In the genomic region with DNA sequence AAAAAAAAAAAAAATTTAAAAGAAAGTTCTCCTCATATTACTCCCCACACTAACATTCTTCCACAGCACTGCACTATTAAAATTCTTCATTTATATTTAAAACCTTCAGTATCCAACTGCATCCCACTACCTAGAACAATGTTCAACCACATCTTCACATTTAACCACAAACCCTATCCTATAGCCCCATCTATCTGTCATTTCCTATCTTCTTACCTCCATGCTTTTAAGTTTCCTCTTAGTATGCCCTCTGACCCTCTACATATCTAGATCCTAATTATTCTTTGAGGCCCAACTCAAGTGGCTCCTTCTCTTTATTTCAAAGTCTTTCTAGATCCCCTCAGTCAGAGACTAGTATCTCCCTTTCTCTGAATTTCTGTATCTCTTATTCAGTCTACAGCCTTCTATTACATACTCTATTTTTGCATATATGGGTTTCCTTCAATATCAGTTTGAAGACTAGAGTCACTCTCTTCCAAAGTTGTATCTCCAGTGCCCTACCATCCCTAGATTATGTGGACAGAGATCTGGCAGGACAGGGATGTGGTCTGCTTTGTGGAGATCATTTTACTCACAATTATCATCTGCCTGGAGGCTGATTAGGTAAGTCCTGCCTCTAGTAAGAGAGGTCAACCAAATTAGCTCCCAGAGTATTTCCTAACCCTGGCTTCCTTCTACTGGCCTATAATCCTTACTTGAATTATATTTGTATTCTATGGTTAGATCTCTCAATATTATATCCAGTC, we compare ENCODE assay signal across 8 cellular contexts. TPM values are rescaled to one million over a fixed set of nuclear protein-coding genes. Genes with fewer than 3 reads are reported as not detected.
DNase-seq lines count a peak whose midpoint lies in the region; ATAC-seq and TF ChIP-seq lines count a peak whose summit lies in the region.

No MANE protein-coding gene starts in this region.

- peak overlapping the region; percentile 91 to 95 for H3K27ac ChIP-seq in right atrium auricular region
- H3K27ac ChIP-seq in WERI-Rb-1: peak overlapping the region; percentile 81
- no peak overlapping the region for H3K27ac ChIP-seq in iPS-18a (ENCODE audit: low read length)
- H3K27ac ChIP-seq in upper lobe of right lung: peak overlapping the region; percentile 90

- H3K27me3 ChIP-seq in right atrium auricular region (no peaks in the 10 kb centered on the region), WERI-Rb-1 (ENCODE audit: insufficient read depth, low read depth, severe bottlenecking) (no peaks in the 10 kb centered on the region), iPS-18a (ENCODE audit: control insufficient read depth, insufficient read depth, low read length) (no peaks in the 10 kb centered on the region), upper lobe of right lung (no peaks in the 10 kb centered on the region)

- TF ChIP-seq CTCF in right atrium auricular region (IDR thresholded peaks at IDR 0.05) (peak in 1 of 2 donors; percentile 9), WERI-Rb-1 (IDR thresholded peaks at IDR 0.05; ENCODE audit: low read depth, low read length) (no peak), upper lobe of right lung (IDR thresholded peaks at IDR 0.05) (no peak)

- DNase-seq in right atrium auricular region (ENCODE audit: low spot score) (no peak), left ventricle myocardium superior (no peak), WERI-Rb-1 (no peak), upper lobe of right lung (no peak)

- H3K9ac ChIP-seq in iPS-18a (ENCODE audit: low read length): peak overlapping the region; percentile 91

- H3K36me3 ChIP-seq in right atrium auricular region (peaks cover 18% of the 10 kb centered on the region), WERI-Rb-1 (peaks cover 22% of the 10 kb centered on the region), iPS-18a (ENCODE audit: control insufficient read depth, low read depth, low read length) (peaks cover 9% of the 10 kb centered on the region), upper lobe of right lung (peaks cover 17% of the 10 kb centered on the region)

- intact Hi-C loops in left ventricle myocardium superior (cut with micrococcal nuclease) (no loop called here), upper lobe of right lung (cut with DNase I) (no loop called here)

- H3K4me1 ChIP-seq in right atrium auricular region: peaks cover 0 to 60% of the 10 kb centered on the region in 2 donors
- peaks cover 13% of the 10 kb centered on the region for H3K4me1 ChIP-seq in iPS-18a (ENCODE audit: control insufficient read depth, low read depth, low read length)
- peaks cover 41% of the 10 kb centered on the region for H3K4me1 ChIP-seq in upper lobe of right lung

- H3K9me3 ChIP-seq in right atrium auricular region (no peaks in the 10 kb centered on the region), WERI-Rb-1 (ENCODE audit: severe bottlenecking) (no peaks in the 10 kb centered on the region), iPS-18a (ENCODE audit: control insufficient read depth, low read depth, low read length) (no peaks in the 10 kb centered on the region), upper lobe of right lung (no peaks in the 10 kb centered on the region)

- ATAC-seq in left ventricle myocardium superior (no peak), upper lobe of right lung (no peak), HG02885 (IDR thresholded peaks at IDR 0.05; ENCODE audit: poor library complexity, unreplicated experiment) (no peak), GM19035 (IDR thresholded peaks at IDR 0.05; ENCODE audit: unreplicated experiment) (no peak), HG02981 (IDR thresholded peaks at IDR 0.05; ENCODE audit: unreplicated experiment) (no peak)

- peak overlapping the region in 1 of 2 donors; percentile 73 for H3K4me3 ChIP-seq in right atrium auricular region
- H3K4me3 ChIP-seq in WERI-Rb-1 (ENCODE audit: low read depth, low read length): peak overlapping the region; percentile 74
- peak overlapping the region; percentile 95 for H3K4me3 ChIP-seq in iPS-18a (ENCODE audit: low read length)
- H3K4me3 ChIP-seq in upper lobe of right lung: peak overlapping the region; percentile 92

RNA-seq across cellular contexts. Expression of gene CIAO2A, which starts 1.4 kb away (rescaled TPM):
- total RNA-seq in right atrium auricular region (10 to 100 TPM; 43.6 to 73.7 TPM), left ventricle myocardium superior (72.2 TPM), upper lobe of right lung (54.9 TPM)

RNA-seq across cellular contexts. Expression of gene SNX1, which starts 3.5 kb away (rescaled TPM):
- total RNA-seq in right atrium auricular region: 10 to 100 TPM; 44.8 to 57.1 TPM
- total RNA-seq in left ventricle myocardium superior: 89.7 TPM
- 162 TPM for total RNA-seq in upper lobe of right lung

RNA-seq across cellular contexts. Expression of gene DAPK2, which starts 46.0 kb away (rescaled TPM):
- total RNA-seq in right atrium auricular region (10 to 100 TPM; 28.8 to 57.6 TPM), left ventricle myocardium superior (43.4 TPM), upper lobe of right lung (73.3 TPM)

RNA-seq across cellular contexts. Expression of gene SNX22, which starts 59.3 kb away (rescaled TPM):
- total RNA-seq in right atrium auricular region (10 to 100 TPM; 11.9 to 12.4 TPM), left ventricle myocardium superior (5.6 TPM), upper lobe of right lung (28.3 TPM)
